In genomic region chr17:14094676-14095075, GRCh38 we compare ENCODE assay signal across 22 cellular contexts. TPM values are rescaled to one million over a fixed set of nuclear protein-coding genes. Genes with fewer than 3 reads are reported as not detected.
DNase-seq lines count a peak whose midpoint lies in the region; ATAC-seq and TF ChIP-seq lines count a peak whose summit lies in the region.
"Had no signal": no experiment of that assay in that cellular context is flagged by ENCODE, and none has a peak within 500 bp of the region (broad histone marks: within the 10 kb centered on the region; RNA-seq: fewer than 3 reads in every experiment).

No MANE protein-coding gene starts in this region.

- H3K4me1 ChIP-seq in right cardiac atrium (ENCODE audit: control insufficient read depth, insufficient read depth, low read length), result no peaks in the 10 kb centered on the region
- H3K4me1 ChIP-seq: BE2C had no signal

- H3K36me3 Mint-ChIP-seq in progenitor cell of endocrine pancreas (ENCODE audit: insufficient read depth), result no peaks in the 10 kb centered on the region

- H3K9me3 ChIP-seq in right cardiac atrium (ENCODE audit: control insufficient read depth, low read length) (no peaks in the 10 kb centered on the region), WERI-Rb-1 (ENCODE audit: severe bottlenecking) (no peaks in the 10 kb centered on the region)
- H3K9me3 ChIP-seq: BE2C; BLaER1 treated with 17β-estradiol and CSF1 and Interleukin-3, amounts not matched to agents 10 nM and 100 nM; HAP-1 had no signal

- peaks cover 41% of the 10 kb centered on the region for H3K4me1 Mint-ChIP-seq in progenitor cell of endocrine pancreas (ENCODE audit: low read depth)

- intact Hi-C loops in Right ventricle myocardium inferior (cut with DNase I), result no loop called here
- intact Hi-C loops in cardiac septum (cut with DNase I), result no loop called here
- intact Hi-C loops in left ventricle myocardium superior (cut with micrococcal nuclease), result no loop called here
- intact Hi-C loops in right cardiac atrium (cut with DNase I), result no loop called here

- peak; percentile 47 for ATAC-seq in Right ventricle myocardium inferior
- peak; percentile 49 for ATAC-seq in left ventricle myocardium superior
- no peak for ATAC-seq in right cardiac atrium

- no peaks in the 10 kb centered on the region for H3K36me3 ChIP-seq in WERI-Rb-1
- H3K36me3 ChIP-seq: BE2C, HAP-1 had no signal

- H3K27ac ChIP-seq in right cardiac atrium (ENCODE audit: low read length) (no peak overlapping the region), WERI-Rb-1 (no peak overlapping the region)
- H3K27ac ChIP-seq: 22Rv1; BLaER1 treated with 17β-estradiol and CSF1 and Interleukin-3, amounts not matched to agents 10 nM and 100 nM had no signal

- no peak for TF ChIP-seq CTCF in progenitor cell of endocrine pancreas (IDR thresholded peaks at IDR 0.05; ENCODE audit: unreplicated experiment)
- TF ChIP-seq CTCF in WERI-Rb-1 (IDR thresholded peaks at IDR 0.05; ENCODE audit: low read depth, low read length), result no peak

- no peak overlapping the region for H3K4me3 Mint-ChIP-seq in progenitor cell of endocrine pancreas (ENCODE audit: low read depth)
- H3K4me3 Mint-ChIP-seq: CD14-positive monocyte; CD4-positive, alpha-beta memory T cell; HFFc6 had no signal

- 86% methylated on average over 3 of the region's 3 CpGs for WGBS in right cardiac atrium

- H3K27me3 ChIP-seq in right cardiac atrium (ENCODE audit: control insufficient read depth, insufficient read depth) (no peaks in the 10 kb centered on the region), WERI-Rb-1 (ENCODE audit: insufficient read depth, low read depth, severe bottlenecking) (no peaks in the 10 kb centered on the region)
- H3K27me3 ChIP-seq: BE2C; BLaER1 treated with 17β-estradiol and CSF1 and Interleukin-3, amounts not matched to agents 10 nM and 100 nM had no signal

- peak overlapping the region; percentile 17 for H3K27ac Mint-ChIP-seq in progenitor cell of endocrine pancreas

- no peaks in the 10 kb centered on the region for H3K9me3 Mint-ChIP-seq in progenitor cell of endocrine pancreas (ENCODE audit: low read depth)
- H3K9me3 Mint-ChIP-seq: CD4-positive, alpha-beta memory T cell; HFFc6 had no signal

- H3K4me3 ChIP-seq in right cardiac atrium (ENCODE audit: low read length) (no peak overlapping the region), WERI-Rb-1 (ENCODE audit: low read depth, low read length) (no peak overlapping the region)
- H3K4me3 ChIP-seq: BLaER1 treated with 17β-estradiol and CSF1 and Interleukin-3, amounts not matched to agents 10 nM and 100 nM; HAP-1 had no signal

- H3K27me3 Mint-ChIP-seq in progenitor cell of endocrine pancreas, result no peaks in the 10 kb centered on the region
- H3K27me3 Mint-ChIP-seq: CD4-positive, alpha-beta memory T cell had no signal

- DNase-seq in Right ventricle myocardium inferior (ENCODE audit: missing footprints) (no peak), cardiac septum (ENCODE audit: low spot score) (no peak), left ventricle myocardium superior (no peak), right cardiac atrium (no peak), progenitor cell of endocrine pancreas (ENCODE audit: low spot score, unreplicated experiment) (no peak), WERI-Rb-1 (no peak), T-helper 2 cell (no peak)
- DNase-seq: ACHN; AML-193; BE2C; Calu3; CD4-positive, alpha-beta memory T cell; COR-L47; DMS53; DMS79 treated with DMSO at 0.1 percent for 48 hours; GF-D8; GOT3; HFFc6 had no signal

RNA-seq across cellular contexts. Expression of gene COX10, which starts 25.4 kb away (rescaled TPM):
- total RNA-seq in Right ventricle myocardium inferior (43.8 TPM), cardiac septum (43.3 TPM), left ventricle myocardium superior (50.6 TPM), right cardiac atrium (10 to 100 TPM; 27.8 to 40.2 (median 34.9) TPM), progenitor cell of endocrine pancreas (22.8 and 24.0 TPM in 2 replicates)
- 17.9 TPM for polyA plus RNA-seq in right cardiac atrium

Comparison
In these comparisons a context has a peak if more than half of its experiments do, and no peak if none do; other contexts are left out.
1. ATAC-seq: peak in Right ventricle myocardium inferior (single experiment) and left ventricle myocardium superior (single experiment); none in right cardiac atrium (0 of 2).